Comparison of ENCODE assay signal across 1 cellular context in the genomic region with DNA sequence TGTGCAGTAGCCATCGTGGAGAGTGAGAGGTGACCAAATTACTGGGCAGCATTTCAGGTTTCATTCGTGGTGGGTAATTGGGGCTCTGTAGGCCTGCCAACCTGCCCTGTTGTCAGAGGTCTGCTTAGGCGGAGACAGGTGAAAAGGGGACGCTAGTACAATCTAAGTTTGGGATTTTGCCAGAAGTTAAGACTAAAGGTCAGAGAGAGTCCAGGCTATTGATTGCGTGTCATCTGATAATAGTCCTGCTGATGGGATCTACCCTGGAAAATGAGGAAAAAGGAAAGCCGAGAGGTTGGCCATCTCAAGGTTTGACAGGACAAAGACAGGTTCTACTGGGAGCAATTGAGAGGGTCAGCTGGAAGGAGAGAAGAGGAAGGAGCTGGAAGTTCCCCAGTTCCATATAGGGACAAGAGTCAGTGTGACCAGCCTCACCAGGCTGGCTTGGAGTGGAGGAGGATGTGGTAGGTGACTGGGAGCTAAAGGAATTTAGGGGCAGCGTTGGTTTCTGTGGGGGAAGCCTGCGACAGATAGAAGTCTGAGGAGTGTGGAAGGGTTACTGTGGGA.
TF ChIP-seq lines count a peak whose summit lies in the region.

No MANE protein-coding gene starts in this region.

TF ChIP-seq in HepG2, 621 proteins besides CTCF, POLR2A, EP300 and RAD21 (continued from another document and continues in another):
- TF ChIP-seq, protein P1, sequence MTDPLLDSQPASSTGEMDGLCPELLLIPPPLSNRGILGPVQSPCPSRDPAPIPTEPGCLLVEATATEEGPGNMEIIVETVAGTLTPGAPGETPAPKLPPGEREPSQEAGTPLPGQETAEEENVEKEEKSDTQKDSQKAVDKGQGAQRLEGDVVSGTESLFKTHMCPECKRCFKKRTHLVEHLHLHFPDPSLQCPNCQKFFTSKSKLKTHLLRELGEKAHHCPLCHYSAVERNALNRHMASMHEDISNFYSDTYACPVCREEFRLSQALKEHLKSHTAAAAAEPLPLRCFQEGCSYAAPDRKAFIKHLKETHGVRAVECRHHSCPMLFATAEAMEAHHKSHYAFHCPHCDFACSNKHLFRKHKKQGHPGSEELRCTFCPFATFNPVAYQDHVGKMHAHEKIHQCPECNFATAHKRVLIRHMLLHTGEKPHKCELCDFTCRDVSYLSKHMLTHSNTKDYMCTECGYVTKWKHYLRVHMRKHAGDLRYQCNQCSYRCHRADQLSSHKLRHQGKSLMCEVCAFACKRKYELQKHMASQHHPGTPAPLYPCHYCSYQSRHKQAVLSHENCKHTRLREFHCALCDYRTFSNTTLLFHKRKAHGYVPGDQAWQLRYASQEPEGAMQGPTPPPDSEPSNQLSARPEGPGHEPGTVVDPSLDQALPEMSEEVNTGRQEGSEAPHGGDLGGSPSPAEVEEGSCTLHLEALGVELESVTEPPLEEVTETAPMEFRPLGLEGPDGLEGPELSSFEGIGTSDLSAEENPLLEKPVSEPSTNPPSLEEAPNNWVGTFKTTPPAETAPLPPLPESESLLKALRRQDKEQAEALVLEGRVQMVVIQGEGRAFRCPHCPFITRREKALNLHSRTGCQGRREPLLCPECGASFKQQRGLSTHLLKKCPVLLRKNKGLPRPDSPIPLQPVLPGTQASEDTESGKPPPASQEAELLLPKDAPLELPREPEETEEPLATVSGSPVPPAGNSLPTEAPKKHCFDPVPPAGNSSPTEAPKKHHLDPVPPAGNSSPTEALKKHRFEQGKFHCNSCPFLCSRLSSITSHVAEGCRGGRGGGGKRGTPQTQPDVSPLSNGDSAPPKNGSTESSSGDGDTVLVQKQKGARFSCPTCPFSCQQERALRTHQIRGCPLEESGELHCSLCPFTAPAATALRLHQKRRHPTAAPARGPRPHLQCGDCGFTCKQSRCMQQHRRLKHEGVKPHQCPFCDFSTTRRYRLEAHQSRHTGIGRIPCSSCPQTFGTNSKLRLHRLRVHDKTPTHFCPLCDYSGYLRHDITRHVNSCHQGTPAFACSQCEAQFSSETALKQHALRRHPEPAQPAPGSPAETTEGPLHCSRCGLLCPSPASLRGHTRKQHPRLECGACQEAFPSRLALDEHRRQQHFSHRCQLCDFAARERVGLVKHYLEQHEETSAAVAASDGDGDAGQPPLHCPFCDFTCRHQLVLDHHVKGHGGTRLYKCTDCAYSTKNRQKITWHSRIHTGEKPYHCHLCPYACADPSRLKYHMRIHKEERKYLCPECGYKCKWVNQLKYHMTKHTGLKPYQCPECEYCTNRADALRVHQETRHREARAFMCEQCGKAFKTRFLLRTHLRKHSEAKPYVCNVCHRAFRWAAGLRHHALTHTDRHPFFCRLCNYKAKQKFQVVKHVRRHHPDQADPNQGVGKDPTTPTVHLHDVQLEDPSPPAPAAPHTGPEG (CRISPR knock-in tag; IDR thresholded peaks at IDR 0.05) = 0 out of 2 replicates have a peak, but pooled peaks have one; percentile 27
- peak; percentile 6; the same call in 1 of the 2 replicates for TF ChIP-seq ZFY (CRISPR knock-in tag; IDR thresholded peaks at IDR 0.05)
- TF ChIP-seq DNMT1 (CRISPR knock-in tag; IDR thresholded peaks at IDR 0.05) = no peak
- peak; percentile 65; the same call in 1 of the 2 replicates for TF ChIP-seq PPARG (CRISPR knock-in tag; conservative IDR thresholded peaks at IDR 0.05)
- no peak for TF ChIP-seq JUNB (CRISPR knock-in tag; IDR thresholded peaks at IDR 0.05; ENCODE audit: borderline replicate concordance)
- TF ChIP-seq ZMYM4 (CRISPR knock-in tag; IDR thresholded peaks at IDR 0.05) = peak; percentile 21; the same call in 1 of the 2 replicates
- TF ChIP-seq ZNF205 (CRISPR knock-in tag; IDR thresholded peaks at IDR 0.05) = peak; percentile 54; the same call in 1 of the 2 replicates
- TF ChIP-seq, protein P2, sequence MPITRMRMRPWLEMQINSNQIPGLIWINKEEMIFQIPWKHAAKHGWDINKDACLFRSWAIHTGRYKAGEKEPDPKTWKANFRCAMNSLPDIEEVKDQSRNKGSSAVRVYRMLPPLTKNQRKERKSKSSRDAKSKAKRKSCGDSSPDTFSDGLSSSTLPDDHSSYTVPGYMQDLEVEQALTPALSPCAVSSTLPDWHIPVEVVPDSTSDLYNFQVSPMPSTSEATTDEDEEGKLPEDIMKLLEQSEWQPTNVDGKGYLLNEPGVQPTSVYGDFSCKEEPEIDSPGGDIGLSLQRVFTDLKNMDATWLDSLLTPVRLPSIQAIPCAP (CRISPR knock-in tag; IDR thresholded peaks at IDR 0.05; ENCODE audit: low read depth) = no peak
- no peak for TF ChIP-seq MAF1 (CRISPR knock-in tag; IDR thresholded peaks at IDR 0.05; ENCODE audit: borderline replicate concordance)
- no peak for TF ChIP-seq YY1 (IDR thresholded peaks at IDR 0.05; ENCODE audit: insufficient read depth, insufficient replicate concordance, low read depth, low read length)
- no peak; the same call in 1 of the 2 replicates for TF ChIP-seq KDM5B (CRISPR knock-in tag; IDR thresholded peaks at IDR 0.05; ENCODE audit: borderline replicate concordance)
- no peak for TF ChIP-seq IKZF4 (CRISPR knock-in tag; IDR thresholded peaks at IDR 0.05; ENCODE audit: borderline replicate concordance, low read depth, not compliant biosample characterization)
- TF ChIP-seq PAXIP1 (CRISPR knock-in tag; conservative IDR thresholded peaks at IDR 0.05) = peak; percentile 74
- no peak for TF ChIP-seq SMAD3 (CRISPR knock-in tag; IDR thresholded peaks at IDR 0.05)
- no peak for TF ChIP-seq ZNF777 (CRISPR knock-in tag; IDR thresholded peaks at IDR 0.05)
- no peak for TF ChIP-seq SNAI1 (CRISPR knock-in tag; IDR thresholded peaks at IDR 0.05; ENCODE audit: borderline replicate concordance)
- TF ChIP-seq ZNF792 (CRISPR knock-in tag; IDR thresholded peaks at IDR 0.05) = no peak
- 0 out of 2 replicates have a peak, but pooled peaks have one; percentile 54 for TF ChIP-seq ZNF747 (CRISPR knock-in tag; IDR thresholded peaks at IDR 0.05; ENCODE audit: borderline replicate concordance)
- no peak for TF ChIP-seq RBM39 (IDR thresholded peaks at IDR 0.05; ENCODE audit: low read depth, low read length, poor library complexity, severe bottlenecking)
- TF ChIP-seq TFE3 (CRISPR knock-in tag; IDR thresholded peaks at IDR 0.05) = peak; percentile 46; the same call in 1 of the 2 replicates
- no peak for TF ChIP-seq LCORL (IDR thresholded peaks at IDR 0.05)
- TF ChIP-seq LCORL (CRISPR knock-in tag; IDR thresholded peaks at IDR 0.05) = peak; percentile 63
- TF ChIP-seq, protein P3, sequence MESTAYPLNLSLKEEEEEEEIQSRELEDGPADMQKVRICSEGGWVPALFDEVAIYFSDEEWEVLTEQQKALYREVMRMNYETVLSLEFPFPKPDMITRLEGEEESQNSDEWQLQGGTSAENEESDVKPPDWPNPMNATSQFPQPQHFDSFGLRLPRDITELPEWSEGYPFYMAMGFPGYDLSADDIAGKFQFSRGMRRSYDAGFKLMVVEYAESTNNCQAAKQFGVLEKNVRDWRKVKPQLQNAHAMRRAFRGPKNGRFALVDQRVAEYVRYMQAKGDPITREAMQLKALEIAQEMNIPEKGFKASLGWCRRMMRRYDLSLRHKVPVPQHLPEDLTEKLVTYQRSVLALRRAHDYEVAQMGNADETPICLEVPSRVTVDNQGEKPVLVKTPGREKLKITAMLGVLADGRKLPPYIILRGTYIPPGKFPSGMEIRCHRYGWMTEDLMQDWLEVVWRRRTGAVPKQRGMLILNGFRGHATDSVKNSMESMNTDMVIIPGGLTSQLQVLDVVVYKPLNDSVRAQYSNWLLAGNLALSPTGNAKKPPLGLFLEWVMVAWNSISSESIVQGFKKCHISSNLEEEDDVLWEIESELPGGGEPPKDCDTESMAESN (CRISPR knock-in tag; conservative IDR thresholded peaks at IDR 0.05) = 0 out of 2 replicates have a peak, but pooled peaks have one; percentile 20
- TF ChIP-seq ZNF446 (CRISPR knock-in tag; IDR thresholded peaks at IDR 0.05) = peak; percentile 58; the same call in 1 of the 2 replicates
- no peak for TF ChIP-seq PHF5A (CRISPR knock-in tag; IDR thresholded peaks at IDR 0.05; ENCODE audit: low read depth, unreplicated experiment)
- TF ChIP-seq MED1 (CRISPR knock-in tag; IDR thresholded peaks at IDR 0.05) = peak; percentile 62; the same call in 1 of the 2 replicates
- TF ChIP-seq SCMH1 (CRISPR knock-in tag; IDR thresholded peaks at IDR 0.05; ENCODE audit: borderline replicate concordance) = no peak
- peak; percentile 70 for TF ChIP-seq ZEB1 (IDR thresholded peaks at IDR 0.05; ENCODE audit: insufficient replicate concordance, low read depth)
- TF ChIP-seq, protein P4, sequence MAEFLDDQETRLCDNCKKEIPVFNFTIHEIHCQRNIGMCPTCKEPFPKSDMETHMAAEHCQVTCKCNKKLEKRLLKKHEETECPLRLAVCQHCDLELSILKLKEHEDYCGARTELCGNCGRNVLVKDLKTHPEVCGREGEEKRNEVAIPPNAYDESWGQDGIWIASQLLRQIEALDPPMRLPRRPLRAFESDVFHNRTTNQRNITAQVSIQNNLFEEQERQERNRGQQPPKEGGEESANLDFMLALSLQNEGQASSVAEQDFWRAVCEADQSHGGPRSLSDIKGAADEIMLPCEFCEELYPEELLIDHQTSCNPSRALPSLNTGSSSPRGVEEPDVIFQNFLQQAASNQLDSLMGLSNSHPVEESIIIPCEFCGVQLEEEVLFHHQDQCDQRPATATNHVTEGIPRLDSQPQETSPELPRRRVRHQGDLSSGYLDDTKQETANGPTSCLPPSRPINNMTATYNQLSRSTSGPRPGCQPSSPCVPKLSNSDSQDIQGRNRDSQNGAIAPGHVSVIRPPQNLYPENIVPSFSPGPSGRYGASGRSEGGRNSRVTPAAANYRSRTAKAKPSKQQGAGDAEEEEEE (CRISPR knock-in tag; IDR thresholded peaks at IDR 0.05; ENCODE audit: borderline replicate concordance) = 0 out of 2 replicates have a peak, but pooled peaks have one; percentile 53
- no peak for TF ChIP-seq ZMYM3 (CRISPR knock-in tag; IDR thresholded peaks at IDR 0.05)
- TF ChIP-seq, protein P5, sequence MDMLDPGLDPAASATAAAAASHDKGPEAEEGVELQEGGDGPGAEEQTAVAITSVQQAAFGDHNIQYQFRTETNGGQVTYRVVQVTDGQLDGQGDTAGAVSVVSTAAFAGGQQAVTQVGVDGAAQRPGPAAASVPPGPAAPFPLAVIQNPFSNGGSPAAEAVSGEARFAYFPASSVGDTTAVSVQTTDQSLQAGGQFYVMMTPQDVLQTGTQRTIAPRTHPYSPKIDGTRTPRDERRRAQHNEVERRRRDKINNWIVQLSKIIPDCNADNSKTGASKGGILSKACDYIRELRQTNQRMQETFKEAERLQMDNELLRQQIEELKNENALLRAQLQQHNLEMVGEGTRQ (IDR thresholded peaks at IDR 0.05; ENCODE audit: low read depth, low read length) = no peak
- TF ChIP-seq, protein P5 (CRISPR knock-in tag; IDR thresholded peaks at IDR 0.05; ENCODE audit: borderline replicate concordance) = no peak
- TF ChIP-seq, protein P6, sequence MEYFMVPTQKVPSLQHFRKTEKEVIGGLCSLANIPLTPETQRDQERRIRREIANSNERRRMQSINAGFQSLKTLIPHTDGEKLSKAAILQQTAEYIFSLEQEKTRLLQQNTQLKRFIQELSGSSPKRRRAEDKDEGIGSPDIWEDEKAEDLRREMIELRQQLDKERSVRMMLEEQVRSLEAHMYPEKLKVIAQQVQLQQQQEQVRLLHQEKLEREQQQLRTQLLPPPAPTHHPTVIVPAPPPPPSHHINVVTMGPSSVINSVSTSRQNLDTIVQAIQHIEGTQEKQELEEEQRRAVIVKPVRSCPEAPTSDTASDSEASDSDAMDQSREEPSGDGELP (IDR thresholded peaks at IDR 0.05; ENCODE audit: borderline replicate concordance, low read depth) = peak; percentile 44; the same call in 1 of the 2 replicates
